Comparison of ENCODE assay signal across 8 cellular contexts in genomic region chr4:76147454-76148141, GRCh38. TPM values are rescaled to one million over a fixed set of nuclear protein-coding genes. Genes with fewer than 3 reads are reported as not detected.
A peak's percentile ranks its signal among the peaks of the same experiment; 100 is the strongest.
DNase-seq lines count a peak whose midpoint lies in the region; ATAC-seq lines count a peak whose summit lies in the region.

No MANE protein-coding gene starts in this region.

- DNase-seq in activated CD8-positive, alpha-beta memory T cell treated with anti-CD3 and anti-CD28 coated beads, Interleukin-2, amount 10 ng/mL, durations not matched to agents 7 days and 5 days = peak; percentile 73
- DNase-seq in activated CD8-positive, alpha-beta memory T cell treated with anti-CD3 and anti-CD28 coated beads for 24 hours = no peak
- DNase-seq in NCI-H2081 treated with DMSO at 0.1 percent for 48 hours (lab: John Stamatoyannopoulos, UW) (peak; percentile 10), UCSD-AML1 (lab: John Stamatoyannopoulos, UW; ENCODE audit: unreplicated experiment) (peak; percentile 78), cerebellar cortex (ENCODE audit: low spot score) (peak; percentile 82), kidney glomerular epithelial cell (lab: John Stamatoyannopoulos, UW) (peak; percentile 50)
- peak; percentile 57 to 67 for DNase-seq in stimulated activated CD4-positive, alpha-beta T cell treated with anti-CD3 and anti-CD28 coated beads, Interleukin-2, amount 100 ng/mL, for 24 hours

- ATAC-seq in activated CD8-positive, alpha-beta memory T cell treated with anti-CD3 and anti-CD28 coated beads, Interleukin-2, amount 10 ng/mL, durations not matched to agents 7 days and 5 days = peak; percentile 56
- peak; percentile 24 for ATAC-seq in HG02970 (IDR thresholded peaks at IDR 0.05; ENCODE audit: low FRiP score, unreplicated experiment)

- peaks cover 30% of the 10 kb centered on the region for H3K4me1 Mint-ChIP-seq in activated CD8-positive, alpha-beta memory T cell treated with anti-CD3 and anti-CD28 coated beads, Interleukin-2, amount 10 ng/mL, durations not matched to agents 7 days and 5 days

- peak overlapping the region; percentile 93 for H3K27ac Mint-ChIP-seq in activated CD8-positive, alpha-beta memory T cell treated with anti-CD3 and anti-CD28 coated beads, Interleukin-2, amount 10 ng/mL, durations not matched to agents 7 days and 5 days

- peak overlapping the region; percentile 97 for H3K4me3 Mint-ChIP-seq in activated CD8-positive, alpha-beta memory T cell treated with anti-CD3 and anti-CD28 coated beads, Interleukin-2, amount 10 ng/mL, durations not matched to agents 7 days and 5 days

- CTCF ChIA-PET in activated CD8-positive, alpha-beta memory T cell treated with anti-CD3 and anti-CD28 coated beads, Interleukin-2, amount 10 ng/mL, durations not matched to agents 7 days and 5 days (lab: Charles Lee) = interaction anchor here (0.5 to 1.3 kb wide), 8 partner anchors 11 to 231 kb away, joined by 3 to 4 read pairs (median 3); partner anchors contain the start of gene STBD1

- no peaks in the 10 kb centered on the region for H3K27me3 Mint-ChIP-seq in activated CD8-positive, alpha-beta memory T cell treated with anti-CD3 and anti-CD28 coated beads, Interleukin-2, amount 10 ng/mL, durations not matched to agents 7 days and 5 days

- no peaks in the 10 kb centered on the region for H3K9me3 Mint-ChIP-seq in activated CD8-positive, alpha-beta memory T cell treated with anti-CD3 and anti-CD28 coated beads, Interleukin-2, amount 10 ng/mL, durations not matched to agents 7 days and 5 days (ENCODE audit: low read depth)

- H3K36me3 Mint-ChIP-seq in activated CD8-positive, alpha-beta memory T cell treated with anti-CD3 and anti-CD28 coated beads, Interleukin-2, amount 10 ng/mL, durations not matched to agents 7 days and 5 days = peaks cover 11% of the 10 kb centered on the region

RNA-seq across cellular contexts. Expression of gene NUP54, which starts 0.6 kb away (rescaled TPM):
- total RNA-seq in activated CD8-positive, alpha-beta memory T cell treated with anti-CD3 and anti-CD28 coated beads, Interleukin-2, amount 10 ng/mL, durations not matched to agents 7 days and 5 days = 10 to 100 TPM; 46.8 to 57.5 TPM
